ENCODE assay signal across 8 cellular contexts in the genomic region with DNA sequence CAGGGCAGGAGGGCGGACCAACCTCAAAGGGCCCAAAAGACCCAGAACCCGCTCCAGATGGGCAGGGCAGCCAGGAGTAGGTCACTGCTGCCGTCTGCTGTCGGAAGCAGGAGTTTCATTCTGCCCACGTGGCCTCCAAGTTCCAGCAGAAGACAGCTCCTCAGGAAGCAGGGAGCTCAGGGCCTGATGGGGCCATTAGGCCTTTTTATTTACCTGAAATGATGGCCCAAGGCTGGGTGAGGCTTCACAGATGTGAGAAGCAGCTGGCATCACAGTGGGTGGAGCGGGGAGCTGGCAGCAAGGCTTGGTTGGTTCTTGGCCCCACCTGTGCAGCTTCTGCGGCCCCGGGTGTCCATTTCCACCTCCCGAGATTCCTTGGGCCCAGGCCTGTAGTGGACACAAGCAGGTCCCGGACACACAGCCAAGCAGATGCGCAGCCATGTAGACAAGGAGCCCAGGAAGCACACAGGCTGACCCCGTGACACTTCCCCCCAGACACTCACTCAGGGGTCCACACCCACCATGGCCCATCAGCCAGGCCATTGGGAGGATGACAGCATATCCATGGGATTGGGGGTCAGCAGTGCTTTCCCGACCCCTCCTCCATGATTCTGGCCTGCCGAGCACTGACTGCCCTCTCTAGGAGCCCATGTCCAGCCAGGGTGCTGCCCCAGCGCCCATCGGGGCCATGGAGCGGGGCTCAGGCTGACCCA. TPM values are rescaled to one million over a fixed set of nuclear protein-coding genes. Genes with fewer than 3 reads are reported as not detected.
A peak's percentile ranks its signal among the peaks of the same experiment; 100 is the strongest.
DNase-seq lines count a peak whose midpoint lies in the region; ATAC-seq and TF ChIP-seq lines count a peak whose summit lies in the region.

No MANE protein-coding gene starts in this region.

- TF ChIP-seq CTCF in ovary (IDR thresholded peaks at IDR 0.05), result peak in 2 of 3 donors; percentile 75 to 80

- intact Hi-C loops in ovary (cut with DNase I), result loop anchor here in 3 of 4 donors (2.0 to 5.0 kb wide), 3 partner anchors 129 to 131 kb away; no protein-coding TSS in a partner anchor

- no peak for TF ChIP-seq EP300 in ovary (IDR thresholded peaks at IDR 0.05)

- CTCF ChIA-PET in activated CD8-positive, alpha-beta memory T cell treated with anti-CD3 and anti-CD28 coated beads, Interleukin-2, amount 10 ng/mL, durations not matched to agents 7 days and 5 days (lab: Charles Lee), result no interaction called here

- no peak overlapping the region for H3K27ac Mint-ChIP-seq in activated CD8-positive, alpha-beta memory T cell treated with anti-CD3 and anti-CD28 coated beads, Interleukin-2, amount 10 ng/mL, durations not matched to agents 7 days and 5 days

- H3K9me3 Mint-ChIP-seq in activated CD8-positive, alpha-beta memory T cell treated with anti-CD3 and anti-CD28 coated beads, Interleukin-2, amount 10 ng/mL, durations not matched to agents 7 days and 5 days (ENCODE audit: low read depth), result no peaks in the 10 kb centered on the region

- no peak for ATAC-seq in GM18505 (IDR thresholded peaks at IDR 0.05; ENCODE audit: unreplicated experiment)
- ATAC-seq in activated CD8-positive, alpha-beta memory T cell treated with anti-CD3 and anti-CD28 coated beads, Interleukin-2, amount 10 ng/mL, durations not matched to agents 7 days and 5 days, result no peak

- H3K4me3 Mint-ChIP-seq in activated CD8-positive, alpha-beta memory T cell treated with anti-CD3 and anti-CD28 coated beads, Interleukin-2, amount 10 ng/mL, durations not matched to agents 7 days and 5 days, result no peak overlapping the region

- H3K27me3 Mint-ChIP-seq in activated CD8-positive, alpha-beta memory T cell treated with anti-CD3 and anti-CD28 coated beads, Interleukin-2, amount 10 ng/mL, durations not matched to agents 7 days and 5 days, result no peaks in the 10 kb centered on the region

- TF ChIP-seq POLR2A in ovary (IDR thresholded peaks at IDR 0.05), result no peak
- no peak for TF ChIP-seq POLR2A in GM18505 (IDR thresholded peaks at IDR 0.05; ENCODE audit: borderline replicate concordance, extremely low read depth, insufficient read depth, insufficient read length)

- peak; percentile 69 for DNase-seq in COLO668 (lab: John Stamatoyannopoulos, UW; ENCODE audit: unreplicated experiment)
- peak; percentile 44 for DNase-seq in NCI-H526 treated with DMSO at 0.1 percent for 48 hours (lab: John Stamatoyannopoulos, UW)
- peak; percentile 61 for DNase-seq in fibroblast of gingiva (ENCODE audit: low read depth)
- DNase-seq in ovary, result peak; percentile 62 to 83 (median 71)
- DNase-seq in stimulated activated CD4-positive, alpha-beta T cell treated with anti-CD3 and anti-CD28 coated beads, Interleukin-1b, Interleukin-23, amount 100 ng/mL, for 48 hours, result no peak
- no peak for DNase-seq in NCI-H510A treated with DMSO at 0.1 percent for 48 hours (lab: John Stamatoyannopoulos, UW)
- no peak for DNase-seq in activated CD8-positive, alpha-beta memory T cell treated with anti-CD3 and anti-CD28 coated beads, Interleukin-2, amount 10 ng/mL, durations not matched to agents 7 days and 5 days

- H3K27me3 ChIP-seq in ovary, result no peaks in the 10 kb centered on the region

- H3K36me3 ChIP-seq in ovary, result no peaks in the 10 kb centered on the region

- H3K4me3 ChIP-seq in ovary, result no peak overlapping the region

- no peaks in the 10 kb centered on the region for H3K9me3 ChIP-seq in ovary

- no peaks in the 10 kb centered on the region for H3K36me3 Mint-ChIP-seq in activated CD8-positive, alpha-beta memory T cell treated with anti-CD3 and anti-CD28 coated beads, Interleukin-2, amount 10 ng/mL, durations not matched to agents 7 days and 5 days

- WGBS in ovary, 3 donors, result 65 to 66% (median 66%) methylated on average over 17 of the region's 17 CpGs

- H3K4me1 Mint-ChIP-seq in activated CD8-positive, alpha-beta memory T cell treated with anti-CD3 and anti-CD28 coated beads, Interleukin-2, amount 10 ng/mL, durations not matched to agents 7 days and 5 days, result no peaks in the 10 kb centered on the region

- H3K4me1 ChIP-seq in ovary (ENCODE audit: insufficient read depth), result no peaks in the 10 kb centered on the region

- H3K27ac ChIP-seq in ovary, result no peak overlapping the region

RNA-seq across cellular contexts. Expression of gene C13orf46, which starts 26.4 kb away (rescaled TPM):
- total RNA-seq in ovary, result 1 to 10 TPM in 2 of 7 donors, under 1 TPM in 3, not detected in 2; 0.35 to 2.0 (median 0.58) TPM
- polyA plus RNA-seq in ovary, result under 1 TPM; 0.05 to 0.31 TPM
- total RNA-seq in activated CD8-positive, alpha-beta memory T cell treated with anti-CD3 and anti-CD28 coated beads, Interleukin-2, amount 10 ng/mL, durations not matched to agents 7 days and 5 days, result 1 to 10 TPM in 1 of 2 experiments, under 1 TPM in 1; 0.37 to 2.3 TPM

Comparison
In these comparisons a context has a peak if more than half of its experiments do, and no peak if none do; other contexts are left out.
1. DNase-seq: peak in COLO668 (single experiment), NCI-H526 treated with DMSO at 0.1 percent for 48 hours (single experiment), fibroblast of gingiva (single experiment) and ovary (5 of 5); none in stimulated activated CD4-positive, alpha-beta T cell treated with anti-CD3 and anti-CD28 coated beads, Interleukin-1b, Interleukin-23, amount 100 ng/mL, for 48 hours (single experiment), NCI-H510A treated with DMSO at 0.1 percent for 48 hours (single experiment) and activated CD8-positive, alpha-beta memory T cell treated with anti-CD3 and anti-CD28 coated beads, Interleukin-2, amount 10 ng/mL, durations not matched to agents 7 days and 5 days (single experiment).